In genomic region chr5:174045470-174046025, GRCh38 we compare ENCODE assay signal across 8 cellular contexts. TPM values are rescaled to one million over a fixed set of nuclear protein-coding genes. Genes with fewer than 3 reads are reported as not detected.
DNase-seq lines count a peak whose midpoint lies in the region; ATAC-seq lines count a peak whose summit lies in the region.

TSS of gene NSG2 (plus strand) at chr5:174045706. CDS start at chr5:174046756, 1,050 bp downstream.

- H3K4me3 Mint-ChIP-seq in activated naive CD8-positive, alpha-beta T cell treated with anti-CD3 and anti-CD28 coated beads for 36 hours: no peak within 1 kb of the TSS

- H3K27ac Mint-ChIP-seq in activated naive CD8-positive, alpha-beta T cell treated with anti-CD3 and anti-CD28 coated beads for 36 hours: no peak within 1 kb of the TSS

- H3K36me3 Mint-ChIP-seq in activated naive CD8-positive, alpha-beta T cell treated with anti-CD3 and anti-CD28 coated beads for 36 hours: no peaks in the 10 kb centered on the region

- peaks cover 50% of the 10 kb centered on the region for H3K27me3 Mint-ChIP-seq in activated naive CD8-positive, alpha-beta T cell treated with anti-CD3 and anti-CD28 coated beads for 36 hours

- intact Hi-C loops in head of caudate nucleus (cut with DNase I) (loop anchor here (2.0 kb wide), 1 partner anchor 267 kb away; no protein-coding TSS in a partner anchor), posterior cingulate gyrus (cut with DNase I) (loop anchor here (1.0 kb wide), 2 partner anchors 267 to 272 kb away; no protein-coding TSS in a partner anchor)

- H3K4me1 Mint-ChIP-seq in activated naive CD8-positive, alpha-beta T cell treated with anti-CD3 and anti-CD28 coated beads for 36 hours: no peaks in the 10 kb centered on the region

- no peaks in the 10 kb centered on the region for H3K9me3 Mint-ChIP-seq in activated naive CD8-positive, alpha-beta T cell treated with anti-CD3 and anti-CD28 coated beads for 36 hours

- ATAC-seq in GM19467 (IDR thresholded peaks at IDR 0.05; ENCODE audit: unreplicated experiment) (peak; percentile 93), HG03558 (IDR thresholded peaks at IDR 0.05; ENCODE audit: extremely low read depth, unreplicated experiment) (peak; percentile 52)

- DNase-seq in DMS114 treated with DMSO at 0.1 percent for 48 hours (lab: John Stamatoyannopoulos, UW; ENCODE audit: unreplicated experiment) (peak; percentile 89), NCI-H524 treated with DMSO at 0.1 percent for 48 hours (lab: John Stamatoyannopoulos, UW) (peak; percentile 72), head of caudate nucleus (peak; percentile 79 to 98 (median 92)), posterior cingulate gyrus (peak; percentile 78 to 99 (median 91)), GF-D8 (lab: John Stamatoyannopoulos, UW) (no peak)
- DNase-seq in activated naive CD8-positive, alpha-beta T cell treated with anti-CD3 and anti-CD28 coated beads for 36 hours: peak; percentile 52

RNA-seq across cellular contexts. Expression of gene NSG2, which starts in this region (rescaled TPM):
- not detected for total RNA-seq in activated naive CD8-positive, alpha-beta T cell treated with anti-CD3 and anti-CD28 coated beads for 36 hours

Comparison
In these comparisons a context has a peak if more than half of its experiments do, and no peak if none do; other contexts are left out.
1. Peak in DNase-seq in activated naive CD8-positive, alpha-beta T cell treated with anti-CD3 and anti-CD28 coated beads for 36 hours; RNA of the gene not detected or under 1 TPM.